Comparison of ENCODE assay signal across 8 cellular contexts in the genomic region with DNA sequence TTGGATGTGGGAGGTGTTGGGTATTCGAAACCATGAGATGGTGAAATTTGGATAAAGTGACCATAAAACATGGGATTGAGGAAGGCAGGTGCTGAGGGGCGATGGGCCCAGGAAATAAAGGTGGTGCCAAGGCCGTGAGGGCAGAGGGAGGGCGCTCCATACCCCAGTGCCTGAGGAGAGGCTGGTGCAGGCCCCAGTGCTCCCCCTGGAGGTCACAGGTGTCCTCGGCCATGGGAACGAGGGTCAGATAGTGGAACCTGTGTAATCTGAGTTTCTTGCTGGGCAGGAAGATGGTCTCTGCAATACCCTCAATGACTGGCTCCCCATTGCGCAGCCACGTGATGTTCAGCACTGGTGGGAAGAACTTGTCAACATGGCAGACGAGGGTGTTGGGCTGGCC. TPM values are rescaled to one million over a fixed set of nuclear protein-coding genes. Genes with fewer than 3 reads are reported as not detected.
DNase-seq lines count a peak whose midpoint lies in the region; ATAC-seq, FAIRE-seq and TF ChIP-seq lines count a peak whose summit lies in the region.

No MANE protein-coding gene starts in this region.

- H3K36me3 ChIP-seq in esophagus muscularis mucosa = peaks cover 4 to 14% (median 10%) of the 10 kb centered on the region in 4 donors

- H3K4me1 ChIP-seq in A549 (no peaks in the 10 kb centered on the region), esophagus muscularis mucosa (no peaks in the 10 kb centered on the region)

- no peak overlapping the region for H3K4me2 ChIP-seq in A549

- POLR2A ChIA-PET in A549 (lab: Yijun Ruan, JAX) = no interaction called here
- POLR2A ChIA-PET in activated CD4-positive, alpha-beta memory T cell treated with anti-CD3 and anti-CD28 coated beads, Interleukin-2, amount 10 ng/mL, durations not matched to agents 7 days and 5 days (lab: Charles Lee) = no interaction called here

- intact Hi-C loops in esophagus muscularis mucosa (cut with DNase I) = no loop called here

- no peaks in the 10 kb centered on the region for H3K4me1 Mint-ChIP-seq in activated CD4-positive, alpha-beta memory T cell treated with anti-CD3 and anti-CD28 coated beads, Interleukin-2, amount 10 ng/mL, durations not matched to agents 7 days and 5 days

- peak in 1 of 2 experiments; percentile 17; a peak in 1 of 5 replicates for TF ChIP-seq RAD21 in A549 (conservative IDR thresholded peaks at IDR 0.05 in 1 of 2, IDR thresholded peaks at IDR 0.05 in 1 of 2)

- no peak for FAIRE-seq in A549 (lab: Jason Lieb, UNC)

- TF ChIP-seq CTCF in A549 (IDR thresholded peaks at IDR 0.05) (no peak), esophagus muscularis mucosa (IDR thresholded peaks at IDR 0.05) (peak; percentile 20 to 52 (median 22))

- TF ChIP-seq EP300 in A549 (IDR thresholded peaks at IDR 0.05) (no peak), esophagus muscularis mucosa (IDR thresholded peaks at IDR 0.05) (no peak)

- H3K36me3 Mint-ChIP-seq in activated CD4-positive, alpha-beta memory T cell treated with anti-CD3 and anti-CD28 coated beads, Interleukin-2, amount 10 ng/mL, durations not matched to agents 7 days and 5 days (ENCODE audit: low read depth) = peaks cover 2% of the 10 kb centered on the region

- no peak for TF ChIP-seq POLR2A in A549 (IDR thresholded peaks at IDR 0.05; ENCODE audit: low read length)
- TF ChIP-seq POLR2A in esophagus muscularis mucosa (IDR thresholded peaks at IDR 0.05; ENCODE audit: low read depth) = no peak

- H3K27ac ChIP-seq in A549 = no peak overlapping the region
- no peak overlapping the region for H3K27ac ChIP-seq in esophagus muscularis mucosa (replicated peaks in 1 of 4)

- peaks cover 25% of the 10 kb centered on the region for H3K27me3 Mint-ChIP-seq in activated CD4-positive, alpha-beta memory T cell treated with anti-CD3 and anti-CD28 coated beads, Interleukin-2, amount 10 ng/mL, durations not matched to agents 7 days and 5 days

- DNase-seq in A549 (ENCODE audit: low read depth in 1 of 2, low spot score in 1 of 2) (peak in 1 of 2 experiments; percentile 15), HT1080 (ENCODE audit: low read depth) (peak; percentile 28), esophagus muscularis mucosa (ENCODE audit: extremely low spot score) (peak; percentile 80), inferior parietal cortex (ENCODE audit: extremely low spot score) (no peak), putamen (ENCODE audit: low spot score) (no peak), SIG-M5 (lab: John Stamatoyannopoulos, UW) (no peak)
- DNase-seq in activated CD4-positive, alpha-beta memory T cell treated with anti-CD3 and anti-CD28 coated beads, Interleukin-2, amount 10 ng/mL, durations not matched to agents 7 days and 5 days = peak; percentile 68
- peak; percentile 77 for DNase-seq in stimulated activated CD4-positive, alpha-beta T cell treated with anti-CD3 and anti-CD28 coated beads, Interleukin-15, amount 100 ng/mL, for 24 hours

- CTCF ChIA-PET in A549 (lab: Yijun Ruan, JAX) = no interaction called here
- CTCF ChIA-PET in activated CD4-positive, alpha-beta memory T cell treated with anti-CD3 and anti-CD28 coated beads, Interleukin-2, amount 10 ng/mL, durations not matched to agents 7 days and 5 days (lab: Charles Lee) = no interaction called here

- H3K4me3 ChIP-seq in A549 = no peak overlapping the region
- no peak overlapping the region for H3K4me3 ChIP-seq in esophagus muscularis mucosa

- no peak overlapping the region for H3K27ac Mint-ChIP-seq in activated CD4-positive, alpha-beta memory T cell treated with anti-CD3 and anti-CD28 coated beads, Interleukin-2, amount 10 ng/mL, durations not matched to agents 7 days and 5 days

- no peaks in the 10 kb centered on the region for H3K9me3 Mint-ChIP-seq in activated CD4-positive, alpha-beta memory T cell treated with anti-CD3 and anti-CD28 coated beads, Interleukin-2, amount 10 ng/mL, durations not matched to agents 7 days and 5 days

- no peak overlapping the region for H3K4me3 Mint-ChIP-seq in activated CD4-positive, alpha-beta memory T cell treated with anti-CD3 and anti-CD28 coated beads, Interleukin-2, amount 10 ng/mL, durations not matched to agents 7 days and 5 days

- ATAC-seq in A549 = peak; percentile 66 to 76; a peak in 3 of 6 replicates

- no peaks in the 10 kb centered on the region for H3K9me3 ChIP-seq in A549
- H3K9me3 ChIP-seq in esophagus muscularis mucosa = no peaks in the 10 kb centered on the region

- WGBS in A549 (ENCODE audit: missing lambda C conversion rate) = 21% methylated on average over 9 of the region's 9 CpGs
- 41% methylated on average over 6 of the region's 9 CpGs for WGBS in esophagus muscularis mucosa

- peaks cover 0 to 13% (median 0%) of the 10 kb centered on the region in 4 donors for H3K27me3 ChIP-seq in esophagus muscularis mucosa

TF ChIP-seq in A549, 52 proteins besides CTCF, POLR2A, EP300 and RAD21:
- TF ChIP-seq, protein P1, sequence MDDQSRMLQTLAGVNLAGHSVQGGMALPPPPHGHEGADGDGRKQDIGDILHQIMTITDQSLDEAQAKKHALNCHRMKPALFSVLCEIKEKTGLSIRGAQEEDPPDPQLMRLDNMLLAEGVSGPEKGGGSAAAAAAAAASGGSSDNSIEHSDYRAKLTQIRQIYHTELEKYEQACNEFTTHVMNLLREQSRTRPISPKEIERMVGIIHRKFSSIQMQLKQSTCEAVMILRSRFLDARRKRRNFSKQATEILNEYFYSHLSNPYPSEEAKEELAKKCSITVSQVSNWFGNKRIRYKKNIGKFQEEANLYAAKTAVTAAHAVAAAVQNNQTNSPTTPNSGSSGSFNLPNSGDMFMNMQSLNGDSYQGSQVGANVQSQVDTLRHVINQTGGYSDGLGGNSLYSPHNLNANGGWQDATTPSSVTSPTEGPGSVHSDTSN (IDR thresholded peaks at IDR 0.05) = no peak
- TF ChIP-seq CBX8 (IDR thresholded peaks at IDR 0.05) (no peak), ESRRA (IDR thresholded peaks at IDR 0.05; ENCODE audit: borderline replicate concordance, low read length) (no peak), HEYL (CRISPR knock-in tag; IDR thresholded peaks at IDR 0.05) (no peak), KDM1A (IDR thresholded peaks at IDR 0.05; ENCODE audit: low read depth) (no peak), EHMT2 (IDR thresholded peaks at IDR 0.05; ENCODE audit: low read depth) (no peak), MAFK (IDR thresholded peaks at IDR 0.05; ENCODE audit: partially characterized antibody) (no peak), SREBF2 (IDR thresholded peaks at IDR 0.05) (no peak), BHLHE40 (IDR thresholded peaks at IDR 0.05; ENCODE audit: low read depth, low read length) (no peak), BCL3 (IDR thresholded peaks at IDR 0.05) (no peak), MAZ (IDR thresholded peaks at IDR 0.05; ENCODE audit: borderline replicate concordance, low read depth, low read length) (no peak), RFX5 (IDR thresholded peaks at IDR 0.05) (no peak), E2F6 (IDR thresholded peaks at IDR 0.05; ENCODE audit: borderline replicate concordance, low read depth) (no peak), RNF2 (IDR thresholded peaks at IDR 0.05; ENCODE audit: borderline replicate concordance, low read depth) (no peak), PHF8 (IDR thresholded peaks at IDR 0.05; ENCODE audit: borderline replicate concordance, low read depth) (no peak), HES2 (IDR thresholded peaks at IDR 0.05) (no peak)

RNA-seq across cellular contexts. Expression of gene HLA-DPB1, which starts 16.2 kb away (rescaled TPM):
- polyA plus RNA-seq in A549 (2011; rRNA removed) (not detected in 2 replicates), A549 (2017; fragmentation: RNase III; extraction: RNeasy Plus Mini Kit Qiagen cat#74134 plus additional on column Dnase treatment) (not detected in 3 replicates)
- polyA plus RNA-seq in A549 (2012; cell fraction: cytosol; rRNA removed) = not detected in 2 replicates
- polyA plus RNA-seq in A549 (2012; cell fraction: nucleus; rRNA removed) = not detected in 2 replicates
- polyA minus RNA-seq in A549 (2011; rRNA and poly(A)+ RNA removed) = not detected in 2 replicates
- total RNA-seq in HT1080 (2014; rRNA removed; shearing (Covaris generic)) = 12.7 and 33.5 TPM in 2 replicates
- 11.7 and 14.2 TPM in 2 replicates for polyA plus RNA-seq in HT1080 (2015; cell fraction: cytosol; rRNA removed)
- 7.1 and 16.0 TPM in 2 replicates for polyA plus RNA-seq in HT1080 (2015; cell fraction: nucleus; rRNA removed)
- 10 to 100 TPM; 89.8 to 95.6 TPM for total RNA-seq in activated CD4-positive, alpha-beta memory T cell treated with anti-CD3 and anti-CD28 coated beads, Interleukin-2, amount 10 ng/mL, durations not matched to agents 7 days and 5 days
- total RNA-seq in esophagus muscularis mucosa = 10 to 100 TPM; 38.6 to 95.8 (median 61.7) TPM

RNA-seq across cellular contexts. Expression of gene HLA-DPA1, which starts 18.5 kb away (rescaled TPM):
- polyA plus RNA-seq in A549 (2011; rRNA removed) (not detected in 2 replicates), A549 (2017; fragmentation: RNase III; extraction: RNeasy Plus Mini Kit Qiagen cat#74134 plus additional on column Dnase treatment) (0.09 TPM in 1 of 3 replicates, not detected in the others)
- 0.01 and 0.07 TPM in 2 replicates for polyA plus RNA-seq in A549 (2012; cell fraction: cytosol; rRNA removed)
- not detected in 2 replicates for polyA plus RNA-seq in A549 (2012; cell fraction: nucleus; rRNA removed)
- polyA minus RNA-seq in A549 (2011; rRNA and poly(A)+ RNA removed) = not detected in 2 replicates
- total RNA-seq in HT1080 (2014; rRNA removed; shearing (Covaris generic)) = 2.2 and 8.9 TPM in 2 replicates
- 7.0 and 8.3 TPM in 2 replicates for polyA plus RNA-seq in HT1080 (2015; cell fraction: cytosol; rRNA removed)
- 8.8 and 9.3 TPM in 2 replicates for polyA plus RNA-seq in HT1080 (2015; cell fraction: nucleus; rRNA removed)
- 100 to 1,000 TPM; 173 to 176 TPM for total RNA-seq in activated CD4-positive, alpha-beta memory T cell treated with anti-CD3 and anti-CD28 coated beads, Interleukin-2, amount 10 ng/mL, durations not matched to agents 7 days and 5 days
- total RNA-seq in esophagus muscularis mucosa = 10 to 100 TPM; 28.5 to 91.3 (median 65.9) TPM

Comparison
In these comparisons a context has a peak if more than half of its experiments do, and no peak if none do; other contexts are left out.
1. DNase-seq: peak in HT1080 (single experiment), activated CD4-positive, alpha-beta memory T cell treated with anti-CD3 and anti-CD28 coated beads, Interleukin-2, amount 10 ng/mL, durations not matched to agents 7 days and 5 days (single experiment), esophagus muscularis mucosa (single experiment) and stimulated activated CD4-positive, alpha-beta T cell treated with anti-CD3 and anti-CD28 coated beads, Interleukin-15, amount 100 ng/mL, for 24 hours (single experiment); none in inferior parietal cortex (single experiment), putamen (single experiment) and SIG-M5 (single experiment).